ENCODE assay signal across 15 cellular contexts in genomic region chr5:78050888-78051287, GRCh38.
DNase-seq lines count a peak whose midpoint lies in the region; ATAC-seq and TF ChIP-seq lines count a peak whose summit lies in the region.
"Had no signal": no experiment of that assay in that cellular context is flagged by ENCODE, and none has a peak within 500 bp of the region (broad histone marks: within the 10 kb centered on the region; RNA-seq: fewer than 3 reads in every experiment).

No MANE protein-coding gene starts in this region.

- no peak overlapping the region for H3K4me3 ChIP-seq in choroid plexus epithelial cell (ENCODE audit: low read depth, low read length)
- H3K4me3 ChIP-seq: adrenal gland, colonic mucosa, heart right ventricle, SJSA1 had no signal

- DNase-seq in SHP77 treated with DMSO at 0.1 percent for 48 hours (lab: John Stamatoyannopoulos, UW) (peak; percentile 39), SHP77 (lab: John Stamatoyannopoulos, UW) (no peak), NCI-H69 (lab: John Stamatoyannopoulos, UW) (peak; percentile 58), choroid plexus epithelial cell (ENCODE audit: low read depth) (peak; percentile 70), NK-92 (lab: John Stamatoyannopoulos, UW; ENCODE audit: unreplicated experiment) (no peak)
- no peak for DNase-seq in effector CD8-positive, alpha-beta T cell (lab: John Stamatoyannopoulos, UW)
- DNase-seq: activated CD4-positive, alpha-beta memory T cell treated with anti-CD3 and anti-CD28 coated beads for 36 hours; adrenal gland; CD8-positive, alpha-beta memory T cell; colonic mucosa; GF-D8; heart right ventricle had no signal

- no peak for TF ChIP-seq CTCF in choroid plexus epithelial cell (conservative IDR thresholded peaks at IDR 0.05; ENCODE audit: low read depth, low read length)

- ATAC-seq in HG03095 (IDR thresholded peaks at IDR 0.05; ENCODE audit: unreplicated experiment) (no peak), GM18873 (IDR thresholded peaks at IDR 0.05; ENCODE audit: low FRiP score, unreplicated experiment) (no peak)
- ATAC-seq: heart right ventricle had no signal

Comparison
In these comparisons a context has a peak if more than half of its experiments do, and no peak if none do; other contexts are left out.
1. DNase-seq: peak in SHP77 treated with DMSO at 0.1 percent for 48 hours (single experiment), NCI-H69 (single experiment) and choroid plexus epithelial cell (single experiment); none in SHP77 (0 of 2), NK-92 (single experiment) and effector CD8-positive, alpha-beta T cell (single experiment).